ENCODE assay signal across 18 cellular contexts in genomic region chr6:37521674-37522073, GRCh38.
"Had no signal": no experiment of that assay in that cellular context is flagged by ENCODE, and none has a peak within 500 bp of the region (broad histone marks: within the 10 kb centered on the region; RNA-seq: fewer than 3 reads in every experiment).

No MANE protein-coding gene starts in this region.

- FAIRE-seq: frontal cortex, islet of Langerhans, urothelium cell line had no signal

- H3K27ac Mint-ChIP-seq: progenitor cell of endocrine pancreas had no signal

- H3K9me3 Mint-ChIP-seq: naive thymus-derived CD4-positive, alpha-beta T cell; T-cell had no signal

- H3K36me3 ChIP-seq: adrenal gland, colonic mucosa, heart left ventricle, WERI-Rb-1 had no signal

- H3K4me3 ChIP-seq: adrenal gland, colonic mucosa, heart left ventricle, smooth muscle cell had no signal

- H3K4me2 ChIP-seq: smooth muscle cell had no signal

- H3K4me1 ChIP-seq: adrenal gland, colonic mucosa had no signal

- H3K27me3 ChIP-seq: adrenal gland, colonic mucosa had no signal

- DNase-seq: activated CD4-positive, alpha-beta T cell treated with anti-CD3 and anti-CD28 coated beads for 48 hours; activated CD8-positive, alpha-beta memory T cell treated with anti-CD3 and anti-CD28 coated beads for 24 hours; activated gamma-delta T cell; activated T-cell treated with anti-CD3 and anti-CD28 coated beads for 4 hours; adrenal gland; colonic mucosa; heart left ventricle; naive thymus-derived CD4-positive, alpha-beta T cell; nucleus accumbens; right cardiac atrium; stimulated activated naive CD4-positive, alpha-beta T cell; T-cell; WERI-Rb-1 had no signal

- H3K4me3 Mint-ChIP-seq: naive thymus-derived CD4-positive, alpha-beta T cell had no signal

- H3K9me3 ChIP-seq: adrenal gland, colonic mucosa, heart left ventricle had no signal

- ATAC-seq: heart left ventricle; naive thymus-derived CD4-positive, alpha-beta T cell; right cardiac atrium; T-cell had no signal

- H3K27ac ChIP-seq: adrenal gland, colonic mucosa, heart left ventricle, WERI-Rb-1 had no signal

- H3K27me3 Mint-ChIP-seq: T-cell had no signal
